35 cellular contexts compared by ENCODE assay signal in the genomic region with DNA sequence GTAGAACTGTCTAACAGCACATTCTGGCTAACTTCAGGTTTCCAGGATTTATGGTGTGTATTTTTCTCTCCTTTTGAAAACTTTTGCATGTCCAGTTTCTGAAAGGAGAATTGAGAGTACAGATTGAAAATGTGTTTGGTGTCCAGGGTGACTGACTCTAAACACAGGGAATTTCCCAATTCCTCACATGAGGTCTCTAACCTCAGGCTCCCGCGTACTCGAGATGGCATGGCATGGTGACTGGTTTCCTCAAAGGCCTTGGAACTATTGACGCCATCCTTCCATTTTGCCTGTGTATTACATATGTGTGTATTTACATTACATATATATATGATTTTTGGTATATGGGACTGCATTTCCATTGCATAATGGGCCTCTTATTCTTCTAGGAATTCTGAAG. TPM values are rescaled to one million over a fixed set of nuclear protein-coding genes. Genes with fewer than 3 reads are reported as not detected.
DNase-seq lines count a peak whose midpoint lies in the region; ATAC-seq, FAIRE-seq and TF ChIP-seq lines count a peak whose summit lies in the region.
"Had no signal": no experiment of that assay in that cellular context is flagged by ENCODE, and none has a peak within 500 bp of the region (broad histone marks: within the 10 kb centered on the region; RNA-seq: fewer than 3 reads in every experiment).

No MANE protein-coding gene starts in this region.

- H3K4me1 ChIP-seq in right lobe of liver = no peaks in the 10 kb centered on the region
- H3K4me1 ChIP-seq in CD8-positive, alpha-beta T cell (ENCODE audit: insufficient read depth, low read length) = no peaks in the 10 kb centered on the region
- H3K4me1 ChIP-seq: ascending aorta, left ventricle myocardium inferior, tibial nerve had no signal

- intact Hi-C loops in right lobe of liver (cut with DNase I) = no loop called here
- intact Hi-C loops in CD8-positive, alpha-beta T cell (cut with DNase I, micrococcal nuclease) = no loop called here

- TF ChIP-seq POLR2A in right lobe of liver (IDR thresholded peaks at IDR 0.05) (no peak), GM12891 (IDR thresholded peaks at IDR 0.05; ENCODE audit: low read depth, low read length) (no peak)

- no peaks in the 10 kb centered on the region for H3K4me1 Mint-ChIP-seq in CD8-positive, alpha-beta T cell (ENCODE audit: low read depth)
- H3K4me1 Mint-ChIP-seq: activated B cell treated with CpG ODN at 0.5 μM for 24 hours; stimulated activated effector memory CD8-positive, alpha-beta T cell treated with anti-CD3 and anti-CD28 coated beads, Interleukin-12 subunit alpha, Interleukin-12 subunit beta, amount 100 ng/mL, for 72 hours; T-cell had no signal

- no peaks in the 10 kb centered on the region for H3K36me3 ChIP-seq in right lobe of liver
- H3K36me3 ChIP-seq in CD8-positive, alpha-beta T cell (ENCODE audit: insufficient read depth, low read length) = no peaks in the 10 kb centered on the region
- H3K36me3 ChIP-seq: ascending aorta, left ventricle myocardium inferior, tibial nerve had no signal

- peaks cover 15% of the 10 kb centered on the region for H3K9me3 Mint-ChIP-seq in CD8-positive, alpha-beta T cell

- H3K27me3 Mint-ChIP-seq in CD8-positive, alpha-beta T cell (ENCODE audit: low read depth) = no peaks in the 10 kb centered on the region
- H3K27me3 Mint-ChIP-seq: activated B cell treated with CpG ODN at 0.5 μM for 24 hours; CD4-positive, alpha-beta memory T cell had no signal

- CTCF ChIA-PET in CD8-positive, alpha-beta T cell (lab: Charles Lee) = no interaction called here

- peaks cover 5% of the 10 kb centered on the region for H3K36me3 Mint-ChIP-seq in CD8-positive, alpha-beta T cell
- H3K36me3 Mint-ChIP-seq: stimulated activated effector memory CD8-positive, alpha-beta T cell treated with anti-CD3 and anti-CD28 coated beads, Interleukin-12 subunit alpha, Interleukin-12 subunit beta, amount 100 ng/mL, for 72 hours had no signal

- POLR2A ChIA-PET in CD8-positive, alpha-beta T cell (lab: Charles Lee) = no interaction called here

- 59% methylated on average over 4 of the region's 4 CpGs for WGBS in right lobe of liver (ENCODE audit: insufficient coverage, low coverage, low lambda C conversion rate, missing lambda C conversion rate)

- H3K27ac Mint-ChIP-seq in CD8-positive, alpha-beta T cell = no peak overlapping the region
- H3K27ac Mint-ChIP-seq: activated B cell treated with CpG ODN at 0.5 μM for 24 hours; CD4-positive, alpha-beta memory T cell; progenitor cell of endocrine pancreas; stimulated activated effector memory CD8-positive, alpha-beta T cell treated with anti-CD3 and anti-CD28 coated beads, Interleukin-12 subunit alpha, Interleukin-12 subunit beta, amount 100 ng/mL, for 72 hours; T-cell had no signal

- no peak for FAIRE-seq in GM12891 (lab: Jason Lieb, UNC)
- FAIRE-seq: colon, GM18507, H54, islet of Langerhans had no signal

- H3K4me3 Mint-ChIP-seq in CD8-positive, alpha-beta T cell = no peak overlapping the region
- H3K4me3 Mint-ChIP-seq: activated B cell treated with CpG ODN at 0.5 μM for 24 hours; activated T-cell treated with anti-CD3 and anti-CD28 coated beads, Interleukin-2, amount 50 U/mL, for 4 hours; CD4-positive, alpha-beta memory T cell; stimulated activated effector memory CD8-positive, alpha-beta T cell treated with anti-CD3 and anti-CD28 coated beads, Interleukin-12 subunit alpha, Interleukin-12 subunit beta, amount 100 ng/mL, for 72 hours; T-cell had no signal

- DNase-seq in NOMO-1 (lab: John Stamatoyannopoulos, UW; ENCODE audit: unreplicated experiment in 2 of 2) (peak; percentile 7 to 30), NOMO-1 treated with dmso at 0.1 percent for 144 hours (lab: John Stamatoyannopoulos, UW; ENCODE audit: unreplicated experiment) (no peak), RPMI7951 (ENCODE audit: low read depth) (peak; percentile 18), right lobe of liver (no peak), GDM1 (lab: John Stamatoyannopoulos, UW) (no peak), GM12891 (ENCODE audit: insufficient read length, low spot score) (no peak)
- no peak for DNase-seq in CD8-positive, alpha-beta T cell
- DNase-seq: activated B cell treated with CpG ODN at 0.5 μM for 24 hours; activated CD4-positive, alpha-beta T cell treated with anti-CD3 and anti-CD28 coated beads, Interleukin-2, amount 50 U/mL, for 1 hour; activated gamma-delta T cell treated with Interleukin-2 at 50 U/mL for 16 hours; activated T-cell treated with anti-CD3 and anti-CD28 coated beads, Interleukin-2, amount 50 U/mL, for 4 hours; AML-193; CD4-positive, alpha-beta memory T cell; effector CD8-positive, alpha-beta T cell; left ventricle myocardium inferior; NCI-H1092; NCI-H1694; NCI-H446; NCI-H748 treated with DMSO at 0.1 percent for 48 hours; stimulated activated CD4-positive, alpha-beta T cell treated with anti-CD3 and anti-CD28 coated beads, Interleukin-15, amount 100 ng/mL, for 24 hours; T-cell had no signal

- no peaks in the 10 kb centered on the region for H3K9me3 ChIP-seq in right lobe of liver
- H3K9me3 ChIP-seq in CD8-positive, alpha-beta T cell (ENCODE audit: low read length) = peaks cover 7% of the 10 kb centered on the region
- H3K9me3 ChIP-seq: ascending aorta, tibial nerve had no signal

- no peak overlapping the region for H3K4me3 ChIP-seq in right lobe of liver
- H3K4me3 ChIP-seq in CD8-positive, alpha-beta T cell (ENCODE audit: low read depth, low read length) = no peak overlapping the region
- H3K4me3 ChIP-seq: ascending aorta, left ventricle myocardium inferior, tibial nerve had no signal

- H3K27me3 ChIP-seq in right lobe of liver = no peaks in the 10 kb centered on the region
- H3K27me3 ChIP-seq in CD8-positive, alpha-beta T cell (ENCODE audit: insufficient read depth, low read length) = no peaks in the 10 kb centered on the region
- H3K27me3 ChIP-seq: ascending aorta, tibial nerve had no signal

- TF ChIP-seq CTCF in right lobe of liver (IDR thresholded peaks at IDR 0.05) = no peak
- no peak for TF ChIP-seq CTCF in CD8-positive, alpha-beta T cell (IDR thresholded peaks at IDR 0.05)

- no peak overlapping the region for H3K27ac ChIP-seq in right lobe of liver
- no peak overlapping the region for H3K27ac ChIP-seq in CD8-positive, alpha-beta T cell (ENCODE audit: low read depth, low read length)
- H3K27ac ChIP-seq: 22Rv1, ascending aorta, left ventricle myocardium inferior, RWPE1, tibial nerve had no signal

- ATAC-seq in right lobe of liver (peak in 3 of 4 donors; percentile 20 to 59 (median 55)), GM19324 (IDR thresholded peaks at IDR 0.05; ENCODE audit: low FRiP score, unreplicated experiment) (no peak)
- ATAC-seq in CD8-positive, alpha-beta T cell = no peak
- ATAC-seq: activated T-cell treated with anti-CD3 and anti-CD28 coated beads, Interleukin-2, amount 50 U/mL, for 4 hours; stimulated activated effector memory CD8-positive, alpha-beta T cell treated with anti-CD3 and anti-CD28 coated beads, Interleukin-12 subunit alpha, Interleukin-12 subunit beta, amount 100 ng/mL, for 72 hours; T-cell had no signal

TF ChIP-seq in GM12891, 5 proteins besides CTCF, POLR2A, EP300 and RAD21:
- TF ChIP-seq TAF1 (IDR thresholded peaks at IDR 0.05; ENCODE audit: low read depth, low read length) (no peak), POU2F2 (IDR thresholded peaks at IDR 0.05; ENCODE audit: low read depth, low read length) (no peak), SPI1 (IDR thresholded peaks at IDR 0.05; ENCODE audit: low read depth, low read length) (no peak), POLR2AphosphoS5 (IDR thresholded peaks at IDR 0.05; ENCODE audit: low read depth, low read length) (no peak), PAX5 (IDR thresholded peaks at IDR 0.05; ENCODE audit: insufficient read depth, low read length, severe bottlenecking) (no peak)

RNA-seq across cellular contexts. Expression of a gene that starts 49.2 kb away (rescaled TPM):
- total RNA-seq in RPMI7951 (2014; rRNA removed; shearing (Covaris generic)) = 0.12 and 0.49 TPM in 2 replicates
- total RNA-seq in right lobe of liver = 1 to 10 TPM; 2.0 to 4.8 (median 4.2) TPM
- total RNA-seq in CD8-positive, alpha-beta T cell = 10 to 100 TPM; 21.0 to 21.5 TPM
- 11.9 TPM for polyA plus RNA-seq in GM12891 (2012; ENCODE audit: low read depth, missing spikeins)

RNA-seq across cellular contexts. Expression of a gene that starts 52.5 kb away (rescaled TPM):
- total RNA-seq in RPMI7951 (2014; rRNA removed; shearing (Covaris generic)) = under 0.01 and 0.10 TPM in 2 replicates
- total RNA-seq in right lobe of liver = not detected
- total RNA-seq in CD8-positive, alpha-beta T cell = not detected
- not detected for polyA plus RNA-seq in GM12891 (2012; ENCODE audit: low read depth, missing spikeins)
- total RNA-seq: activated B cell treated with CpG ODN at 0.5 μM for 24 hours; activated T-cell treated with anti-CD3 and anti-CD28 coated beads, Interleukin-2, amount 50 U/mL, for 4 hours; ascending aorta; CD4-positive, alpha-beta memory T cell; Daoy; left ventricle myocardium inferior; LHCN-M2; OCI-LY7; progenitor cell of endocrine pancreas; T-cell had no signal

Comparison
In these comparisons a context has a peak if more than half of its experiments do, and no peak if none do; other contexts are left out.
1. DNase-seq: peak in NOMO-1 (2 of 2) and RPMI7951 (single experiment); none in NOMO-1 treated with dmso at 0.1 percent for 144 hours (single experiment), right lobe of liver (0 of 3), CD8-positive, alpha-beta T cell (0 of 7), GDM1 (single experiment) and GM12891 (single experiment).
2. ATAC-seq: peak in right lobe of liver (3 of 4); none in GM19324 (single experiment) and CD8-positive, alpha-beta T cell (single experiment).